In the genomic region with DNA sequence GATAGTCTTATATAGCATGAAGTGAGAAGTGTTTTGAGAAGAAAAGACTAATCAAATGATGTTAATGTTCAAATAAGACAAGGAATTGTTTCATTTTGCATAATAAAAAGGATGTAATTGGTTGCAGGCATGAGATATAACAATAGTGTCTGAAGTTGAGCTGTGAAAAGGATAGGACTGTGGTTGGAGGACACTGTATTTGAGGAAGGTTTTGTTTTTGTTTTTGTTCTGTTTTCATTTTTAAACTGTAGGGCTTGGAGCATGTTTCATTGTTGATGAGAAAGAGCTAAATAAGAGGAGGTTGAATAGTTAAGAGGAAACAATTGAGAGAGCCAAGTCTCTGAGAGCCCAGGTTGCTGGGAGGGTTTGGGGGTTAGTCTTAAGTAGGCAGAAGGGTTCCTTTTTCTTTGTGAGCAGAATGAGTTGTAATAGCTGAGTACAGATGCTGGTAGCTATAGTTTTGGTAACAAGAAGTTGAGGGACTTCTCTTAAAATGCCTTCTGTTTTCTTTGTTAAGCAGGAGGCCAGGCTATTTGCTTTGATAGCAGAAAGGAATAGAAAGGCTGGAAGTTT, we compare ENCODE assay signal across 15 cellular contexts. TPM values are rescaled to one million over a fixed set of nuclear protein-coding genes. Genes with fewer than 3 reads are reported as not detected.
A peak's percentile ranks its signal among the peaks of the same experiment; 100 is the strongest.
DNase-seq lines count a peak whose midpoint lies in the region; ATAC-seq and TF ChIP-seq lines count a peak whose summit lies in the region.
"Had no signal": no experiment of that assay in that cellular context is flagged by ENCODE, and none has a peak within 500 bp of the region (broad histone marks: within the 10 kb centered on the region; RNA-seq: fewer than 3 reads in every experiment).

No MANE protein-coding gene starts in this region.

- no peaks in the 10 kb centered on the region for H3K9me3 ChIP-seq in T-helper 17 cell (ENCODE audit: control insufficient read depth, low read length, poor library complexity, severe bottlenecking)

- H3K4me3 Mint-ChIP-seq in T-helper 17 cell (peak overlapping the region; percentile 22), naive B cell (peak overlapping the region in 1 of 8 donors; percentile 3)
- H3K4me3 Mint-ChIP-seq: CD14-positive monocyte had no signal

- H3K4me1 Mint-ChIP-seq in T-helper 17 cell = peaks cover 68% of the 10 kb centered on the region
- peaks cover 65 to 73% (median 66%) of the 10 kb centered on the region in 3 donors for H3K4me1 Mint-ChIP-seq in naive B cell

- DNase-seq in GM12865 (ENCODE audit: low read depth) = peak; percentile 23
- DNase-seq in T-helper 17 cell = no peak
- no peak for DNase-seq in naive B cell
- DNase-seq in COLO668 (lab: John Stamatoyannopoulos, UW; ENCODE audit: unreplicated experiment) = no peak
- no peak for DNase-seq in 8988T
- DNase-seq: central memory CD4-positive, alpha-beta T cell; GOT3; NCI-H1105 treated with DMSO at 0.1 percent for 48 hours; NCI-H82; stimulated activated CD4-positive, alpha-beta T cell treated with anti-CD3 and anti-CD28 coated beads, Interleukin-2, amount 100 ng/mL, for 48 hours; WERI-Rb-1 had no signal

- H3K36me3 Mint-ChIP-seq in T-helper 17 cell (ENCODE audit: low read depth) (no peaks in the 10 kb centered on the region), naive B cell (peaks cover 0 to 6% of the 10 kb centered on the region in 2 donors)
- H3K36me3 Mint-ChIP-seq: CD14-positive monocyte had no signal

- no peaks in the 10 kb centered on the region for H3K27me3 Mint-ChIP-seq in T-helper 17 cell
- no peaks in the 10 kb centered on the region for H3K27me3 Mint-ChIP-seq in naive B cell

- H3K9me3 Mint-ChIP-seq in naive B cell = peaks cover 0 to 5% (median 0%) of the 10 kb centered on the region in 7 donors

- no peak overlapping the region for H3K4me3 ChIP-seq in GM12865 (ENCODE audit: low read depth, low read length)

- TF ChIP-seq CTCF in GM12865 (IDR thresholded peaks at IDR 0.05; ENCODE audit: insufficient read depth, low read depth, low read length, missing control alignments) = no peak

- peak overlapping the region; percentile 68 for H3K27ac Mint-ChIP-seq in T-helper 17 cell
- peak overlapping the region in 5 of 6 donors; percentile 28 to 61 (median 36) for H3K27ac Mint-ChIP-seq in naive B cell

- ATAC-seq in GM21423 (IDR thresholded peaks at IDR 0.05; ENCODE audit: unreplicated experiment) = peak; percentile 39
- peak; percentile 20 for ATAC-seq in T-helper 17 cell
- peak; percentile 57 to 61 for ATAC-seq in naive B cell (ENCODE audit: low read depth in 2 of 2)
- no peak for ATAC-seq in HG03565 (IDR thresholded peaks at IDR 0.05; ENCODE audit: unreplicated experiment)
- ATAC-seq: esophagus mucosa had no signal

RNA-seq across cellular contexts. Expression of gene CCDC91, which starts 58.4 kb away (rescaled TPM):
- 10 to 100 TPM; 62.5 to 65.3 TPM for total RNA-seq in T-helper 17 cell
- 10 to 100 TPM; 49.6 to 82.9 (median 68.4) TPM for polyA plus RNA-seq in naive B cell (ENCODE audit: low read depth in 6 of 6)
